ENCODE assay signal across 19 cellular contexts in the genomic region with DNA sequence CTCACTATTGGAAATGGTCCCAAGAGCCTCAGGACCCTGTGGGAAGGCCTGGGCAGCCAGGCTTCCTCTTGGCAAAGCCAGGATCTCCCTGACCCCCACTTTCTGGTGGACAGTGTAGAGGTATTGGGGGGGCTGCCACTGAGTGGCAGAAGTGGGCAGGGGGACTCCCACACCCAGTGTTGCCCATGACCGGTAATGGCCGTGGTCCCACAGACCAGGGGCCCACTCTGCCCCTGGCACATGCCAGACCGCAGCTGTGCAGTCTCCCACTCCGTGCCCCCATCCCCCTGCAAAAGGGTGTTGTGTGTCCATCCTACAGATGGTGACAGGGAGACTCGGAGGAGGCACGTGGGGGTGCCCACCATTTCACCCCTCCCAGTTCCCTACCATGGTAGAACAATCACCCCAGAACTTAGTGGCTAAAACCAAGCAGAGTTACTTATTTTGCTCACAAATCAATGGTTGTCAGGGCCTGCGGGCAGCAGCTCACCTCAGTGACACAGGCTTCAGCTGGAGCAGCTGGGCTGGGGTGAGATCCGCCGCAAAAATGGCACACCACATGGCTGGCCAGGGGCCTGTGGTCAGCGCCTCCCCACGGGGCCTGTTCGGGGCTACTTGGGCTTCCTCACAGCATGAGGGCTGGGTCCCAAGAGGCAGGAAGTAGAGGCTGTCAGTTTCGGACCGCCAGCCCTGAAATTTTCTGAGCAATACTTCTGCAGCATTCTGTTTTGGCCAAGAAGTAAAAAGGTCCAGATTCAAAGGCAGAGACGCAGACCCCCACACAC.
"Had no signal": no experiment of that assay in that cellular context is flagged by ENCODE, and none has a peak within 500 bp of the region (broad histone marks: within the 10 kb centered on the region; RNA-seq: fewer than 3 reads in every experiment).

No MANE protein-coding gene starts in this region.

- H3K4me3 ChIP-seq: esophagus muscularis mucosa, gastroesophageal sphincter, lung, right atrium auricular region had no signal

- H3K9me3 Mint-ChIP-seq: effector memory CD8-positive, alpha-beta T cell; nephron had no signal

- H3K4me3 Mint-ChIP-seq: dendritic cell treated with granulocyte-macrophage colony-stimulating factor and Interleukin-4, amounts not matched to agents 40 ng/mL and 50 ng/mL, for 4 days; effector memory CD8-positive, alpha-beta T cell; nephron had no signal

- H3K4me1 Mint-ChIP-seq: naive B cell had no signal

- H3K27me3 ChIP-seq: neutrophil, right atrium auricular region had no signal

- H3K27ac ChIP-seq: epithelial cell of prostate, esophagus muscularis mucosa, gastroesophageal sphincter, neutrophil, right atrium auricular region had no signal

- ATAC-seq: effector memory CD8-positive, alpha-beta T cell; gastroesophageal sphincter; left colon; left ventricle myocardium superior had no signal

- DNase-seq: effector memory CD8-positive, alpha-beta T cell; glutamatergic neuron; islet precursor cell; left colon; mesendoderm; naive B cell; small intestine; stimulated activated CD4-positive, alpha-beta T cell treated with anti-CD3 and anti-CD28 coated beads, Interleukin-2, amount 100 ng/mL, for 48 hours; stimulated activated naive CD4-positive, alpha-beta T cell treated with Interleukin-2 at 50 U/mL for 16 hours; trophoblast cell had no signal

- H3K9me3 ChIP-seq: esophagus muscularis mucosa, neutrophil had no signal

- H3K36me3 Mint-ChIP-seq: naive B cell had no signal

- H3K4me1 ChIP-seq: gastroesophageal sphincter, right atrium auricular region had no signal

- H3K27ac Mint-ChIP-seq: dendritic cell treated with granulocyte-macrophage colony-stimulating factor and Interleukin-4, amounts not matched to agents 40 ng/mL and 50 ng/mL, for 4 days; effector memory CD8-positive, alpha-beta T cell; naive B cell; nephron had no signal

- H3K36me3 ChIP-seq: esophagus muscularis mucosa, gastroesophageal sphincter, neutrophil, right atrium auricular region had no signal
